1 cellular context compared by ENCODE assay signal in genomic region chr11:35337136-35337918, GRCh38.
TF ChIP-seq lines count a peak whose summit lies in the region.

No MANE protein-coding gene starts in this region.

TF ChIP-seq in HepG2, 621 proteins besides CTCF, POLR2A, EP300 and RAD21 (continued from another document and continues in another):
- TF ChIP-seq ZNF639 (CRISPR knock-in tag; conservative IDR thresholded peaks at IDR 0.05) (no peak), ZNF225 (CRISPR knock-in tag; IDR thresholded peaks at IDR 0.05) (no peak), PAWR (CRISPR knock-in tag; IDR thresholded peaks at IDR 0.05; ENCODE audit: borderline replicate concordance) (no peak), ZNF878 (CRISPR knock-in tag; IDR thresholded peaks at IDR 0.05) (no peak), ZNF747 (CRISPR knock-in tag; IDR thresholded peaks at IDR 0.05; ENCODE audit: borderline replicate concordance) (no peak), DBP (CRISPR knock-in tag; IDR thresholded peaks at IDR 0.05; ENCODE audit: not compliant biosample characterization) (no peak), SP4 (CRISPR knock-in tag; IDR thresholded peaks at IDR 0.05) (no peak), ZNF317 (CRISPR knock-in tag; IDR thresholded peaks at IDR 0.05) (peak; percentile 72; the same call in 1 of the 2 replicates), CSRNP2 (CRISPR knock-in tag; conservative IDR thresholded peaks at IDR 0.05; ENCODE audit: low read depth) (no peak), PRMT3 (CRISPR knock-in tag; IDR thresholded peaks at IDR 0.05; ENCODE audit: borderline replicate concordance, low read depth) (no peak), ZBTB2 (CRISPR knock-in tag; IDR thresholded peaks at IDR 0.05; ENCODE audit: low read depth) (no peak), HNRNPLL (IDR thresholded peaks at IDR 0.05; ENCODE audit: low read depth, low read length, poor library complexity, severe bottlenecking) (no peak), MEIS2 (CRISPR knock-in tag; IDR thresholded peaks at IDR 0.05) (no peak), GFI1 (CRISPR knock-in tag; IDR thresholded peaks at IDR 0.05; ENCODE audit: borderline replicate concordance) (no peak), ZNF460 (CRISPR knock-in tag; IDR thresholded peaks at IDR 0.05; ENCODE audit: borderline replicate concordance) (no peak), ZNF362 (CRISPR knock-in tag; IDR thresholded peaks at IDR 0.05; ENCODE audit: borderline replicate concordance) (no peak), ZNF382 (CRISPR knock-in tag; IDR thresholded peaks at IDR 0.05; ENCODE audit: borderline replicate concordance) (no peak), NCOA1 (CRISPR knock-in tag; IDR thresholded peaks at IDR 0.05) (no peak), CENPX (CRISPR knock-in tag; IDR thresholded peaks at IDR 0.05) (no peak), IKZF5 (CRISPR knock-in tag; IDR thresholded peaks at IDR 0.05) (peak; percentile 31; the same call in 1 of the 2 replicates), ETV5 (CRISPR knock-in tag; IDR thresholded peaks at IDR 0.05; ENCODE audit: borderline replicate concordance) (no peak), XBP1 (CRISPR knock-in tag; IDR thresholded peaks at IDR 0.05) (no peak), ZNF484 (CRISPR knock-in tag; IDR thresholded peaks at IDR 0.05; ENCODE audit: borderline replicate concordance, low read depth) (no peak), ZNF841 (CRISPR knock-in tag; IDR thresholded peaks at IDR 0.05; ENCODE audit: borderline replicate concordance) (no peak), ZFP91 (CRISPR knock-in tag; IDR thresholded peaks at IDR 0.05; ENCODE audit: borderline replicate concordance) (no peak), ZNF414 (CRISPR knock-in tag; IDR thresholded peaks at IDR 0.05) (no peak), ZMYM2 (CRISPR knock-in tag; IDR thresholded peaks at IDR 0.05) (no peak), HMG20A (CRISPR knock-in tag; IDR thresholded peaks at IDR 0.05; ENCODE audit: borderline replicate concordance) (no peak), SOX13 (IDR thresholded peaks at IDR 0.05) (no peak), SOX13 (CRISPR knock-in tag; conservative IDR thresholded peaks at IDR 0.05 in 1 of 2, IDR thresholded peaks at IDR 0.05 in 1 of 2) (peak in 1 of 2 experiments; percentile 82; a peak in 2 of 4 replicates), ZNF292 (CRISPR knock-in tag; IDR thresholded peaks at IDR 0.05; ENCODE audit: borderline replicate concordance, low read depth) (no peak), ZBTB38 (CRISPR knock-in tag; IDR thresholded peaks at IDR 0.05) (no peak), ZNF10 (CRISPR knock-in tag; IDR thresholded peaks at IDR 0.05; ENCODE audit: borderline replicate concordance, low read depth) (no peak), FLYWCH1 (CRISPR knock-in tag; IDR thresholded peaks at IDR 0.05) (no peak), ZBTB3 (CRISPR knock-in tag; IDR thresholded peaks at IDR 0.05; ENCODE audit: borderline replicate concordance, low read depth) (no peak), NR2F2 (IDR thresholded peaks at IDR 0.05; ENCODE audit: borderline replicate concordance, low read depth) (no peak), ZNF512B (CRISPR knock-in tag; IDR thresholded peaks at IDR 0.05; ENCODE audit: borderline replicate concordance) (no peak), ZSCAN31 (CRISPR knock-in tag; IDR thresholded peaks at IDR 0.05; ENCODE audit: low read depth) (no peak), RBFOX2 (IDR thresholded peaks at IDR 0.05; ENCODE audit: low read depth, low read length) (no peak), ESRRA (CRISPR knock-in tag; IDR thresholded peaks at IDR 0.05; ENCODE audit: low read depth) (no peak), NR0B2 (CRISPR knock-in tag; IDR thresholded peaks at IDR 0.05) (no peak), GMEB1 (CRISPR knock-in tag; IDR thresholded peaks at IDR 0.05; ENCODE audit: borderline replicate concordance) (no peak), ATF6 (CRISPR knock-in tag; conservative IDR thresholded peaks at IDR 0.05) (no peak), GPN1 (CRISPR knock-in tag; IDR thresholded peaks at IDR 0.05; ENCODE audit: borderline replicate concordance) (no peak), CENPBD1 (CRISPR knock-in tag; IDR thresholded peaks at IDR 0.05; ENCODE audit: borderline replicate concordance, low read depth) (no peak)
